31 cellular contexts compared by ENCODE assay signal in the genomic region with DNA sequence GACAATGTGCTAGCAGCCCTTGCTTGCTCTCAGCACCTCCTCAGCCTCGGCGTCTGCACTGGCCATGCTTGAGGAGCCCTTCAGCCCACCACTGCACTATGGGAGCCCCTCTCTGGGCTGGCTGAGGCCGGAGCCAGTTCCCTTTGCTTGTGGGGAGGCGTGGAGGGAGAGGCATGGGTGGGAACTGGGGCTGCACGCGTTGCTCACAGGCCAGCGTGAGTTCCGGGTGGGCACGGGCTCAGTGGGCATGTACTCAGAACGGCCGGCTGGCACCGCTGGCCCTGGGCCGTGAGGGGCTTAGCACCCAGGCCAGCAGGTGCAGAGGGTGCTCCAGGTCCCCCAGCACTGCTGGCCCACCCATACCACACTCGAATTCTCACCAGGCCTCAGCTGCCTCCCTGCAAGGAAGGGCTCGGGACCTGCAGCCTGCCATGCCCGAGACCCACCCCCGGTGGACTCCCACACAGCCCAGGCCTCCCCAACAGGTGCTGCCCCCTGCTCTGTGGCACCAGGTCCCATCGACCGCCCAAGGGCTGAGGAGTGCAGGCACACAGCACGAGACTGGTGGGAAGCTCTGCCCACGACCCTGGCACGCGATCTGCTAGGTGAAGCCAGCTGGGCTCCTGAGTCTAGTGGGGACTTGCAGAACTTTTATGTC.
"Had no signal": no experiment of that assay in that cellular context is flagged by ENCODE, and none has a peak within 500 bp of the region (broad histone marks: within the 10 kb centered on the region; RNA-seq: fewer than 3 reads in every experiment).

No MANE protein-coding gene starts in this region.

- H3K36me3 ChIP-seq: adrenal gland, brain microvascular endothelial cell, colonic mucosa, gastrocnemius medialis had no signal

- H3K27me3 ChIP-seq: adrenal gland, brain microvascular endothelial cell, colonic mucosa, gastrocnemius medialis had no signal

- H3K4me1 Mint-ChIP-seq: activated CD4-positive, alpha-beta T cell treated with anti-CD3 and anti-CD28 coated beads for 36 hours; activated CD4-positive, alpha-beta T cell treated with anti-CD3 and anti-CD28 coated beads, Interleukin-2, amount 10 ng/mL, durations not matched to agents 24 days and 14 days; activated CD8-positive, alpha-beta memory T cell treated with anti-CD3 and anti-CD28 coated beads, Interleukin-2, amount 10 ng/mL, durations not matched to agents 7 days and 5 days; activated naive CD4-positive, alpha-beta T cell treated with anti-CD3 and anti-CD28 coated beads, Interleukin-2, amount 50 U/mL, for 24 hours had no signal

- H3K27me3 Mint-ChIP-seq: activated CD4-positive, alpha-beta memory T cell treated with anti-CD3 and anti-CD28 coated beads for 36 hours; activated CD4-positive, alpha-beta T cell treated with anti-CD3 and anti-CD28 coated beads for 36 hours; activated CD4-positive, alpha-beta T cell treated with anti-CD3 and anti-CD28 coated beads, Interleukin-2, amount 10 ng/mL, durations not matched to agents 24 days and 14 days; activated CD8-positive, alpha-beta memory T cell treated with anti-CD3 and anti-CD28 coated beads, Interleukin-2, amount 10 ng/mL, durations not matched to agents 7 days and 5 days; activated naive CD4-positive, alpha-beta T cell treated with anti-CD3 and anti-CD28 coated beads, Interleukin-2, amount 50 U/mL, for 24 hours had no signal

- H3K27ac ChIP-seq: adrenal gland, brain microvascular endothelial cell, colonic mucosa, gastrocnemius medialis had no signal

- FAIRE-seq: astrocyte, bronchial epithelial cell, endometrium, endothelial cell of umbilical vein had no signal

- H3K4me1 ChIP-seq: adrenal gland, colonic mucosa, gastrocnemius medialis had no signal

- H3K27ac Mint-ChIP-seq: activated CD4-positive, alpha-beta memory T cell treated with anti-CD3 and anti-CD28 coated beads for 36 hours; activated CD4-positive, alpha-beta T cell treated with anti-CD3 and anti-CD28 coated beads for 36 hours; activated CD4-positive, alpha-beta T cell treated with anti-CD3 and anti-CD28 coated beads, Interleukin-2, amount 10 ng/mL, durations not matched to agents 24 days and 14 days; activated CD8-positive, alpha-beta memory T cell treated with anti-CD3 and anti-CD28 coated beads, Interleukin-2, amount 10 ng/mL, durations not matched to agents 7 days and 5 days; activated CD8-positive, alpha-beta T cell treated with anti-CD3 and anti-CD28 coated beads, Interleukin-2, amount 10 ng/mL, durations not matched to agents 7 days and 5 days; activated naive CD4-positive, alpha-beta T cell treated with anti-CD3 and anti-CD28 coated beads for 36 hours; activated naive CD4-positive, alpha-beta T cell treated with anti-CD3 and anti-CD28 coated beads, Interleukin-2, amount 50 U/mL, for 24 hours; activated naive CD8-positive, alpha-beta T cell treated with anti-CD3 and anti-CD28 coated beads for 36 hours; activated naive CD8-positive, alpha-beta T cell treated with anti-CD3 and anti-CD28 coated beads, Interleukin-2, amount 50 U/mL, for 24 hours; activated T-helper 1 cell treated with anti-CD3 and anti-CD28 coated beads, Interleukin-12 subunit alpha, Interleukin-12 subunit beta, Interleukin-2, Interleukin-4 antibody, amounts not matched to agents 30 ng/mL and 10 ng/mL and 1 ng/mL, durations not matched to agents 14 hours and 24 hours and 36 hours; activated T-helper 2 cell treated with anti-CD3 and anti-CD28 coated beads, Interferon-gamma antibody, Interleukin-2, Interleukin-4, amounts not matched to agents 10 μg/mL and 5 μg/mL and 100 μg/mL, durations not matched to agents 14 hours and 24 hours and 36 hours had no signal

- H3K9me3 Mint-ChIP-seq: activated CD4-positive, alpha-beta T cell treated with anti-CD3 and anti-CD28 coated beads, Interleukin-2, amount 10 ng/mL, durations not matched to agents 24 days and 14 days; activated naive CD4-positive, alpha-beta T cell treated with anti-CD3 and anti-CD28 coated beads for 36 hours; activated naive CD4-positive, alpha-beta T cell treated with anti-CD3 and anti-CD28 coated beads, Interleukin-2, amount 50 U/mL, for 24 hours; activated T-helper 1 cell treated with anti-CD3 and anti-CD28 coated beads, Interleukin-12 subunit alpha, Interleukin-12 subunit beta, Interleukin-2, Interleukin-4 antibody, amounts not matched to agents 30 ng/mL and 10 ng/mL and 1 ng/mL, durations not matched to agents 14 hours and 24 hours and 36 hours had no signal

- DNase-seq: activated CD4-positive, alpha-beta memory T cell treated with anti-CD3 and anti-CD28 coated beads for 36 hours; activated CD4-positive, alpha-beta T cell treated with anti-CD3 and anti-CD28 coated beads for 36 hours; activated CD4-positive, alpha-beta T cell treated with anti-CD3 and anti-CD28 coated beads, Interleukin-2, amount 10 ng/mL, durations not matched to agents 24 days and 14 days; activated CD4-positive, CD25-positive, alpha-beta regulatory T cell; activated CD4-positive, CD25-positive, alpha-beta regulatory T cell treated with anti-CD3 and anti-CD28 coated beads, Interleukin-2, amount 50 U/mL, for 72 hours; activated CD8-positive, alpha-beta memory T cell treated with anti-CD3 and anti-CD28 coated beads, Interleukin-2, amount 10 ng/mL, durations not matched to agents 7 days and 5 days; activated CD8-positive, alpha-beta memory T cell treated with anti-CD3 and anti-CD28 coated beads, Interleukin-2, amount 50 U/mL, for 4 hours; activated CD8-positive, alpha-beta T cell treated with anti-CD3 and anti-CD28 coated beads, Interleukin-2, amount 10 ng/mL, durations not matched to agents 7 days and 5 days; activated effector memory CD4-positive, alpha-beta T cell treated with anti-CD3 and anti-CD28 coated beads, Interleukin-2, amount 50 U/mL, for 16 hours; activated naive CD4-positive, alpha-beta T cell treated with anti-CD3 and anti-CD28 coated beads for 36 hours; activated naive CD8-positive, alpha-beta T cell treated with anti-CD3 and anti-CD28 coated beads for 36 hours; activated naive CD8-positive, alpha-beta T cell treated with anti-CD3 and anti-CD28 coated beads, Interleukin-2, amount 50 U/mL, for 24 hours; activated T-cell treated with anti-CD3 and anti-CD28 coated beads, Interleukin-2, amount 50 U/mL, for 1 hour; activated T-cell treated with anti-CD3 and anti-CD28 coated beads, Interleukin-2, amount 50 U/mL, for 48 hours; adrenal gland; amygdala; brain microvascular endothelial cell; colonic mucosa; effector CD8-positive, alpha-beta T cell; foreskin fibroblast; gastrocnemius medialis; glutamatergic neuron; T-helper 2 cell had no signal

- H3K4me3 ChIP-seq: adrenal gland, colonic mucosa, gastrocnemius medialis had no signal

- H3K4me3 Mint-ChIP-seq: activated CD4-positive, alpha-beta memory T cell treated with anti-CD3 and anti-CD28 coated beads for 36 hours; activated CD4-positive, alpha-beta T cell treated with anti-CD3 and anti-CD28 coated beads for 36 hours; activated CD4-positive, alpha-beta T cell treated with anti-CD3 and anti-CD28 coated beads, Interleukin-2, amount 10 ng/mL, durations not matched to agents 24 days and 14 days; activated CD8-positive, alpha-beta memory T cell treated with anti-CD3 and anti-CD28 coated beads, Interleukin-2, amount 10 ng/mL, durations not matched to agents 7 days and 5 days; activated CD8-positive, alpha-beta T cell treated with anti-CD3 and anti-CD28 coated beads, Interleukin-2, amount 10 ng/mL, durations not matched to agents 7 days and 5 days; activated naive CD4-positive, alpha-beta T cell treated with anti-CD3 and anti-CD28 coated beads for 36 hours; activated naive CD4-positive, alpha-beta T cell treated with anti-CD3 and anti-CD28 coated beads, Interleukin-2, amount 50 U/mL, for 24 hours; activated naive CD8-positive, alpha-beta T cell treated with anti-CD3 and anti-CD28 coated beads for 36 hours; activated naive CD8-positive, alpha-beta T cell treated with anti-CD3 and anti-CD28 coated beads, Interleukin-2, amount 50 U/mL, for 24 hours; activated T-helper 1 cell treated with anti-CD3 and anti-CD28 coated beads, Interleukin-12 subunit alpha, Interleukin-12 subunit beta, Interleukin-2, Interleukin-4 antibody, amounts not matched to agents 30 ng/mL and 10 ng/mL and 1 ng/mL, durations not matched to agents 14 hours and 24 hours and 36 hours had no signal

- H3K36me3 Mint-ChIP-seq: activated CD4-positive, alpha-beta memory T cell treated with anti-CD3 and anti-CD28 coated beads for 36 hours; activated CD8-positive, alpha-beta memory T cell treated with anti-CD3 and anti-CD28 coated beads, Interleukin-2, amount 10 ng/mL, durations not matched to agents 7 days and 5 days; activated naive CD4-positive, alpha-beta T cell treated with anti-CD3 and anti-CD28 coated beads, Interleukin-2, amount 50 U/mL, for 24 hours; activated naive CD8-positive, alpha-beta T cell treated with anti-CD3 and anti-CD28 coated beads for 36 hours had no signal

- ATAC-seq: activated CD4-positive, alpha-beta T cell treated with anti-CD3 and anti-CD28 coated beads for 36 hours; activated CD8-positive, alpha-beta memory T cell treated with anti-CD3 and anti-CD28 coated beads, Interleukin-2, amount 10 ng/mL, durations not matched to agents 7 days and 5 days; activated CD8-positive, alpha-beta T cell treated with anti-CD3 and anti-CD28 coated beads, Interleukin-2, amount 10 ng/mL, durations not matched to agents 7 days and 5 days; activated naive CD8-positive, alpha-beta T cell treated with anti-CD3 and anti-CD28 coated beads, Interleukin-2, amount 50 U/mL, for 24 hours; esophagus mucosa; gastrocnemius medialis had no signal

- H3K9me3 ChIP-seq: adrenal gland, colonic mucosa, gastrocnemius medialis had no signal
